In genomic region chr2:205681836-205682238, GRCh38 we compare ENCODE assay signal across 8 cellular contexts. TPM values are rescaled to one million over a fixed set of nuclear protein-coding genes. Genes with fewer than 3 reads are reported as not detected.
DNase-seq lines count a peak whose midpoint lies in the region; ATAC-seq and TF ChIP-seq lines count a peak whose summit lies in the region.

No MANE protein-coding gene starts in this region.

- H3K79me1 ChIP-seq in mesendoderm (ENCODE audit: low read length), result peaks cover 3% of the 10 kb centered on the region

- no peaks in the 10 kb centered on the region for H3K9me3 ChIP-seq in CD8-positive, alpha-beta T cell (ENCODE audit: low read length)

- peak overlapping the region; percentile 84 for H2BK5ac ChIP-seq in mesendoderm (ENCODE audit: low read length)

- H3K18ac ChIP-seq in mesendoderm (ENCODE audit: low read length), result peak overlapping the region; percentile 91

- no peak overlapping the region for H2AK5ac ChIP-seq in mesendoderm (ENCODE audit: low read length)

- no peak for DNase-seq in CD8-positive, alpha-beta T cell
- DNase-seq in NCI-H1105 (lab: John Stamatoyannopoulos, UW) (peak; percentile 4), choroid plexus epithelial cell (ENCODE audit: low read depth) (peak; percentile 29), mesendoderm (peak; percentile 64), SW 1271 (lab: John Stamatoyannopoulos, UW) (no peak), iPS-NIHi7 (ENCODE audit: extremely low spot score) (no peak)
- DNase-seq in activated CD4-positive, alpha-beta T cell treated with anti-CD3 and anti-CD28 coated beads for 48 hours, result no peak

- no peak for TF ChIP-seq CTCF in CD8-positive, alpha-beta T cell (IDR thresholded peaks at IDR 0.05)
- no peak for TF ChIP-seq CTCF in choroid plexus epithelial cell (conservative IDR thresholded peaks at IDR 0.05; ENCODE audit: low read depth, low read length)

- peaks cover 15% of the 10 kb centered on the region for H3K4me1 ChIP-seq in CD8-positive, alpha-beta T cell (ENCODE audit: insufficient read depth, low read length)
- H3K4me1 ChIP-seq in mesendoderm (ENCODE audit: control insufficient read depth, low read depth, low read length), result peaks cover 12% of the 10 kb centered on the region

- peak overlapping the region; percentile 42 for H4K8ac ChIP-seq in mesendoderm (ENCODE audit: low read depth, low read length)

- H3K9ac ChIP-seq in mesendoderm (ENCODE audit: low read length), result peak overlapping the region; percentile 86

- ATAC-seq in CD8-positive, alpha-beta T cell, result no peak
- ATAC-seq in GM19395 (IDR thresholded peaks at IDR 0.05; ENCODE audit: unreplicated experiment), result peak; percentile 38

- POLR2A ChIA-PET in CD8-positive, alpha-beta T cell (lab: Charles Lee), result no interaction called here

- H3K27me3 Mint-ChIP-seq in CD8-positive, alpha-beta T cell (ENCODE audit: low read depth), result peaks cover 57% of the 10 kb centered on the region

- no peak overlapping the region for H2BK120ac ChIP-seq in mesendoderm (ENCODE audit: low read depth, low read length)

- H3K56ac ChIP-seq in mesendoderm (ENCODE audit: low read length), result peak overlapping the region; percentile 96

- H3K4me3 Mint-ChIP-seq in CD8-positive, alpha-beta T cell, result peak overlapping the region; percentile 71

- WGBS in mesendoderm (ENCODE audit: extremely low coverage, insufficient coverage, low lambda C conversion rate), result no CpG with 5 or more reads among the region's 42 CpGs

- peaks cover 19% of the 10 kb centered on the region for H3K27me3 ChIP-seq in CD8-positive, alpha-beta T cell (ENCODE audit: insufficient read depth, low read length)
- H3K27me3 ChIP-seq in mesendoderm (ENCODE audit: insufficient read depth, low read length, poor library complexity), result peaks cover 3% of the 10 kb centered on the region

- H3K4me1 Mint-ChIP-seq in CD8-positive, alpha-beta T cell (ENCODE audit: low read depth), result peaks cover 33% of the 10 kb centered on the region

- H4K5ac ChIP-seq in mesendoderm (ENCODE audit: low read length), result no peak overlapping the region

- no peaks in the 10 kb centered on the region for H3K9me3 Mint-ChIP-seq in CD8-positive, alpha-beta T cell

- peak overlapping the region; percentile 97 for H3K23ac ChIP-seq in mesendoderm (ENCODE audit: low read length)

- H2BK15ac ChIP-seq in mesendoderm (replicated peaks; ENCODE audit: low read depth), result no peak overlapping the region

- peak overlapping the region; percentile 52 for H3K4me3 ChIP-seq in CD8-positive, alpha-beta T cell (ENCODE audit: low read depth, low read length)
- peak overlapping the region; percentile 77 for H3K4me3 ChIP-seq in choroid plexus epithelial cell (ENCODE audit: low read depth, low read length)
- H3K4me3 ChIP-seq in mesendoderm (ENCODE audit: low read length), result peak overlapping the region; percentile 46

- intact Hi-C loops in CD8-positive, alpha-beta T cell (cut with DNase I, micrococcal nuclease), result loop anchor here in 1 of 2 experiments (2.0 to 5.0 kb wide), 2 partner anchors 1421 to 1575 kb away; no protein-coding TSS in a partner anchor

- H3K4ac ChIP-seq in mesendoderm (ENCODE audit: low read depth, low read length), result peak overlapping the region; percentile 61

- CTCF ChIA-PET in CD8-positive, alpha-beta T cell (lab: Charles Lee), result interaction anchor here (0.9 kb wide), 1 partner anchor 10 kb away, joined by 3 read pairs; no protein-coding TSS in a partner anchor

- no peaks in the 10 kb centered on the region for H3K36me3 Mint-ChIP-seq in CD8-positive, alpha-beta T cell

- H3K79me2 ChIP-seq in mesendoderm (ENCODE audit: control insufficient read depth, insufficient read depth, low read length), result peaks cover 10% of the 10 kb centered on the region

- no peaks in the 10 kb centered on the region for H3K36me3 ChIP-seq in CD8-positive, alpha-beta T cell (ENCODE audit: insufficient read depth, low read length)
- H3K36me3 ChIP-seq in mesendoderm (ENCODE audit: control insufficient read depth, insufficient read depth, low read length), result no peaks in the 10 kb centered on the region

- peak overlapping the region; percentile 92 for H3K4me2 ChIP-seq in mesendoderm (ENCODE audit: low read length)

- H3K27ac ChIP-seq in CD8-positive, alpha-beta T cell (ENCODE audit: low read depth, low read length), result no peak overlapping the region
- H3K27ac ChIP-seq in mesendoderm (ENCODE audit: low read depth, low read length), result peak overlapping the region; percentile 84

- H3K27ac Mint-ChIP-seq in CD8-positive, alpha-beta T cell, result no peak overlapping the region

RNA-seq across cellular contexts. Expression of gene NRP2, which starts 0.5 kb away (rescaled TPM):
- total RNA-seq in CD8-positive, alpha-beta T cell, result not detected
- polyA plus RNA-seq in mesendoderm (2013, experiment 1 of 2), result 25.9 TPM
- 23.7 TPM for polyA plus RNA-seq in mesendoderm (2013, experiment 2 of 2)

Comparison
In these comparisons a context has a peak if more than half of its experiments do, and no peak if none do; other contexts are left out.
1. DNase-seq: peak in NCI-H1105 (single experiment), choroid plexus epithelial cell (single experiment) and mesendoderm (single experiment); none in CD8-positive, alpha-beta T cell (0 of 7), SW 1271 (0 of 2), iPS-NIHi7 (single experiment) and activated CD4-positive, alpha-beta T cell treated with anti-CD3 and anti-CD28 coated beads for 48 hours (single experiment).
2. Peak in every context shown above with its lines, with median percentiles within 50 percentile points of each other: H3K4me3 ChIP-seq.